ENCODE assay signal across 8 cellular contexts in genomic region chrX:45800736-45801453, GRCh38.
A peak's percentile ranks its signal among the peaks of the same experiment; 100 is the strongest.
DNase-seq lines count a peak whose midpoint lies in the region; TF ChIP-seq lines count a peak whose summit lies in the region.
"Not testable (repeated sequence)": the region's sequence is repeated elsewhere in the genome, so short reads cannot be mapped to it uniquely, and the experiment has no call there.

No MANE protein-coding gene starts in this region.

- H3K4me1 ChIP-seq in GM23248 (ENCODE audit: insufficient read depth) (peaks cover 45% of the 10 kb centered on the region), SK-N-SH (ENCODE audit: control insufficient read depth in 1 of 2, insufficient read depth in 2 of 2, low read depth in 1 of 2, low read length in 1 of 2) (peaks cover 1 to 35% of the 10 kb centered on the region in 2 experiments)
- not testable (repeated sequence) for H3K4me1 ChIP-seq in vagina

- peak overlapping the region; percentile 84 for H3K27ac Mint-ChIP-seq in activated CD4-positive, alpha-beta memory T cell treated with anti-CD3 and anti-CD28 coated beads for 36 hours
- H3K27ac Mint-ChIP-seq in activated naive CD4-positive, alpha-beta T cell treated with anti-CD3 and anti-CD28 coated beads, Interleukin-2, amount 50 U/mL, for 24 hours = not testable (repeated sequence)

- CTCF ChIA-PET in SK-N-SH (lab: Yijun Ruan, JAX) = not testable (repeated sequence)
- CTCF ChIA-PET in activated CD4-positive, alpha-beta memory T cell treated with anti-CD3 and anti-CD28 coated beads for 36 hours (lab: Charles Lee) = interaction anchor here (0.6 to 2.2 kb wide), 8 partner anchors 9 to 608 kb away, joined by 3 to 9 read pairs (median 6); no protein-coding TSS in a partner anchor

- TF ChIP-seq RAD21 in SK-N-SH (IDR thresholded peaks at IDR 0.05; ENCODE audit: low read length) = not testable (repeated sequence)

- H3K36me3 Mint-ChIP-seq in activated CD4-positive, alpha-beta memory T cell treated with anti-CD3 and anti-CD28 coated beads for 36 hours = peaks cover 29% of the 10 kb centered on the region
- peaks cover 20% of the 10 kb centered on the region for H3K36me3 Mint-ChIP-seq in activated naive CD4-positive, alpha-beta T cell treated with anti-CD3 and anti-CD28 coated beads, Interleukin-2, amount 50 U/mL, for 24 hours

- H2AFZ ChIP-seq in GM23248; SK-N-SH (ENCODE audit: low read depth): not testable (repeated sequence)

- not testable (repeated sequence) for H3K27me3 ChIP-seq in GM23248 (replicated peaks; ENCODE audit: insufficient read depth); SK-N-SH (ENCODE audit: insufficient read depth); vagina

- H3K9me3 Mint-ChIP-seq in activated CD4-positive, alpha-beta memory T cell treated with anti-CD3 and anti-CD28 coated beads for 36 hours; activated naive CD4-positive, alpha-beta T cell treated with anti-CD3 and anti-CD28 coated beads, Interleukin-2, amount 50 U/mL, for 24 hours: not testable (repeated sequence)

- in situ Hi-C loops in GM23248 (cut with MboI) = not testable (repeated sequence)

- DNase-seq in GM23248 (peak; percentile 53), myocyte (ENCODE audit: low read depth) (peak; percentile 58)
- not testable (repeated sequence) for DNase-seq in NB4 (ENCODE audit: low read depth); SK-N-SH; vagina (ENCODE audit: extremely low spot score in 2 of 2)
- DNase-seq in activated CD4-positive, alpha-beta memory T cell treated with anti-CD3 and anti-CD28 coated beads for 36 hours = peak; percentile 79
- DNase-seq in effector CD4-positive, alpha-beta T cell = peak; percentile 35

- H4K20me1 ChIP-seq in GM23248 (ENCODE audit: insufficient read depth); SK-N-SH (ENCODE audit: insufficient read depth): not testable (repeated sequence)

- TF ChIP-seq CTCF in NB4 (IDR thresholded peaks at IDR 0.05; ENCODE audit: low read depth, low read length); SK-N-SH (IDR thresholded peaks at IDR 0.05); vagina (IDR thresholded peaks at IDR 0.05): not testable (repeated sequence)

- H3K4me3 Mint-ChIP-seq in activated CD4-positive, alpha-beta memory T cell treated with anti-CD3 and anti-CD28 coated beads for 36 hours = peak overlapping the region; percentile 12
- H3K4me3 Mint-ChIP-seq in activated naive CD4-positive, alpha-beta T cell treated with anti-CD3 and anti-CD28 coated beads, Interleukin-2, amount 50 U/mL, for 24 hours = peak overlapping the region; percentile 87

- not testable (repeated sequence) for H3K9me3 ChIP-seq in GM23248 (ENCODE audit: low read depth); SK-N-SH; vagina

- peaks cover 74% of the 10 kb centered on the region for H3K4me1 Mint-ChIP-seq in activated CD4-positive, alpha-beta memory T cell treated with anti-CD3 and anti-CD28 coated beads for 36 hours (ENCODE audit: low read depth)
- peaks cover 64% of the 10 kb centered on the region for H3K4me1 Mint-ChIP-seq in activated naive CD4-positive, alpha-beta T cell treated with anti-CD3 and anti-CD28 coated beads, Interleukin-2, amount 50 U/mL, for 24 hours

- H3K4me2 ChIP-seq in GM23248 (ENCODE audit: unreplicated experiment) (peak overlapping the region; percentile 91), SK-N-SH (peak overlapping the region; percentile 76)

- POLR2A ChIA-PET in SK-N-SH (lab: Yijun Ruan, JAX) = not testable (repeated sequence)
- POLR2A ChIA-PET in activated CD4-positive, alpha-beta memory T cell treated with anti-CD3 and anti-CD28 coated beads for 36 hours (lab: Charles Lee) = interaction anchor here (2.2 to 3.3 kb wide), 2 partner anchors 31 to 34 kb away, joined by 13 to 25 read pairs; no protein-coding TSS in a partner anchor

- H3K79me2 ChIP-seq in GM23248 (ENCODE audit: insufficient read depth) (peaks cover 80% of the 10 kb centered on the region), SK-N-SH (ENCODE audit: insufficient read depth) (peaks cover 86% of the 10 kb centered on the region)

- H3K4me3 ChIP-seq in GM23248 (peak overlapping the region; percentile 70), NB4 (ENCODE audit: low read depth, low read length) (peak overlapping the region; percentile 13), SK-N-SH (ENCODE audit: low read depth in 2 of 2, low read length in 1 of 2) (peak overlapping the region; percentile 15 to 54; a peak in 3 of 4 replicates)
- H3K4me3 ChIP-seq in vagina = not testable (repeated sequence)

- intact Hi-C loops in activated CD4-positive, alpha-beta memory T cell treated with anti-CD3 and anti-CD28 coated beads for 36 hours (cut with micrococcal nuclease); vagina (cut with DNase I): not testable (repeated sequence)

- not testable (repeated sequence) for H3K36me3 ChIP-seq in GM23248 (ENCODE audit: low read depth); SK-N-SH (replicated peaks in 1 of 2; ENCODE audit: control insufficient read depth in 1 of 2, insufficient read depth in 2 of 2, low read length in 1 of 2); vagina

- TF ChIP-seq EP300 in SK-N-SH (IDR thresholded peaks at IDR 0.05; ENCODE audit: borderline replicate concordance in 1 of 2, low read depth in 1 of 2, low read length in 1 of 2) = not testable (repeated sequence)

- not testable (repeated sequence) for H3K9me2 ChIP-seq in GM23248 (ENCODE audit: insufficient read depth); SK-N-SH

- H3K9ac ChIP-seq in GM23248 (peak overlapping the region; percentile 86), SK-N-SH (peak overlapping the region; percentile 89)

- WGBS in GM23248 (ENCODE audit: low coverage in 1 of 2, low lambda C conversion rate in 2 of 2, missing lambda C conversion rate in 2 of 2), 2 experiments = 38% methylated on average over 7 to 10 of the region's 16 CpGs
- 4% methylated on average over 12 of the region's 16 CpGs for WGBS in SK-N-SH (ENCODE audit: low lambda C conversion rate)

- H3F3A ChIP-seq in GM23248 (ENCODE audit: insufficient read depth) (peaks cover 46% of the 10 kb centered on the region), SK-N-SH (replicated peaks; ENCODE audit: insufficient read depth) (peaks cover 48% of the 10 kb centered on the region)

- H3K27me3 Mint-ChIP-seq in activated CD4-positive, alpha-beta memory T cell treated with anti-CD3 and anti-CD28 coated beads for 36 hours; activated naive CD4-positive, alpha-beta T cell treated with anti-CD3 and anti-CD28 coated beads, Interleukin-2, amount 50 U/mL, for 24 hours: not testable (repeated sequence)

- not testable (repeated sequence) for TF ChIP-seq POLR2A in NB4 (IDR thresholded peaks at IDR 0.05; ENCODE audit: extremely low read depth, insufficient read length); vagina (IDR thresholded peaks at IDR 0.05)

- peak overlapping the region; percentile 99 for H3K27ac ChIP-seq in GM23248
- H3K27ac ChIP-seq in SK-N-SH (ENCODE audit: low read depth in 2 of 2, low read length in 1 of 2) = peak overlapping the region; percentile 2 to 97; a peak in 3 of 4 replicates
- H3K27ac ChIP-seq in vagina = peak overlapping the region; percentile 50
